Comparison of ENCODE assay signal across 16 cellular contexts in genomic region chr3:18766971-18767370, GRCh38.
A peak's percentile ranks its signal among the peaks of the same experiment; 100 is the strongest.
DNase-seq lines count a peak whose midpoint lies in the region; ATAC-seq and TF ChIP-seq lines count a peak whose summit lies in the region.
"Had no signal": no experiment of that assay in that cellular context is flagged by ENCODE, and none has a peak within 500 bp of the region (broad histone marks: within the 10 kb centered on the region; RNA-seq: fewer than 3 reads in every experiment).

No MANE protein-coding gene starts in this region.

- no peak overlapping the region for H3K4me3 Mint-ChIP-seq in CD4-positive, alpha-beta T cell
- H3K4me3 Mint-ChIP-seq: H9 had no signal

- H3K36me3 ChIP-seq in OCI-LY7 (ENCODE audit: insufficient read depth, low read length) (no peaks in the 10 kb centered on the region), mucosa of descending colon (ENCODE audit: low read depth) (no peaks in the 10 kb centered on the region)
- H3K36me3 ChIP-seq: BLaER1 treated with 17β-estradiol and CSF1 and Interleukin-3, amounts not matched to agents 10 nM and 100 nM had no signal

- no peaks in the 10 kb centered on the region for H3K9me3 ChIP-seq in CD4-positive, alpha-beta T cell (ENCODE audit: control insufficient read depth, low read length)
- H3K9me3 ChIP-seq in OCI-LY7 (ENCODE audit: low read length) (no peaks in the 10 kb centered on the region), mucosa of descending colon (no peaks in the 10 kb centered on the region)
- H3K9me3 ChIP-seq: BLaER1 treated with 17β-estradiol and CSF1 and Interleukin-3, amounts not matched to agents 10 nM and 100 nM had no signal

- peak overlapping the region; percentile 42 for H3K27ac Mint-ChIP-seq in CD4-positive, alpha-beta T cell
- H3K27ac Mint-ChIP-seq: H9 had no signal

- intact Hi-C loops in CD4-positive, alpha-beta T cell (cut with DNase I, micrococcal nuclease): loop anchor here in 1 of 2 experiments (10.0 kb wide), 1 partner anchor 872 kb away; no protein-coding TSS in a partner anchor
- intact Hi-C loops in OCI-LY7 (cut with micrococcal nuclease; ENCODE audit: unreplicated experiment): no loop called here
- intact Hi-C loops in mucosa of descending colon (cut with DNase I, micrococcal nuclease): no loop called here

- H3K27me3 ChIP-seq in CD4-positive, alpha-beta T cell (ENCODE audit: control insufficient read depth, insufficient read depth, low read length): no peaks in the 10 kb centered on the region
- H3K27me3 ChIP-seq: BLaER1 treated with 17β-estradiol and CSF1 and Interleukin-3, amounts not matched to agents 10 nM and 100 nM had no signal

- no peaks in the 10 kb centered on the region for H3K79me2 ChIP-seq in OCI-LY7 (ENCODE audit: insufficient read depth, low read depth, low read length)

- CTCF ChIA-PET in CD4-positive, alpha-beta T cell (lab: Charles Lee): no interaction called here
- CTCF ChIA-PET in OCI-LY7 (lab: Charles Lee; ENCODE audit: unreplicated experiment): no interaction called here

- no peak for ATAC-seq in CD4-positive, alpha-beta T cell (ENCODE audit: poor library complexity)
- ATAC-seq in mucosa of descending colon: peak; percentile 40
- no peak for ATAC-seq in GM18502 (IDR thresholded peaks at IDR 0.05; ENCODE audit: poor library complexity, unreplicated experiment)
- ATAC-seq: Right ventricle myocardium inferior had no signal

- peaks cover 33% of the 10 kb centered on the region for H3K4me1 Mint-ChIP-seq in CD4-positive, alpha-beta T cell (ENCODE audit: low read depth)
- H3K4me1 Mint-ChIP-seq: H9 had no signal

- no peaks in the 10 kb centered on the region for H3K36me3 Mint-ChIP-seq in CD4-positive, alpha-beta T cell (ENCODE audit: low read depth)

- H3K4me1 ChIP-seq in OCI-LY7 (ENCODE audit: insufficient read depth, low read length, poor library complexity, severe bottlenecking): peaks cover 4% of the 10 kb centered on the region
- H3K4me1 ChIP-seq in mucosa of descending colon (ENCODE audit: low read depth): no peaks in the 10 kb centered on the region
- H3K4me1 ChIP-seq: BLaER1 treated with 17β-estradiol and CSF1 and Interleukin-3, amounts not matched to agents 10 nM and 100 nM had no signal

- no peaks in the 10 kb centered on the region for H3K9me2 ChIP-seq in OCI-LY7 (ENCODE audit: insufficient read depth, low read length)

- peak overlapping the region; percentile 39; the same call in 1 of the 2 replicates for H2AFZ ChIP-seq in OCI-LY7 (ENCODE audit: low read length)

- no peaks in the 10 kb centered on the region for H3K9me3 Mint-ChIP-seq in CD4-positive, alpha-beta T cell
- H3K9me3 Mint-ChIP-seq: H9 had no signal

- H3K4me2 ChIP-seq in OCI-LY7 (ENCODE audit: low read length): no peak overlapping the region
- H3K4me2 ChIP-seq: BLaER1 treated with 17β-estradiol and CSF1 and Interleukin-3, amounts not matched to agents 10 nM and 100 nM had no signal

- DNase-seq in CD4-positive, alpha-beta T cell: no peak
- peak; percentile 47 to 50 for DNase-seq in Kasumi-1 (lab: John Stamatoyannopoulos, UW)
- DNase-seq in OCI-LY7 (ENCODE audit: low spot score): no peak
- no peak for DNase-seq in mucosa of descending colon
- DNase-seq in KG1 (lab: John Stamatoyannopoulos, UW): no peak
- DNase-seq in ecto neural progenitor cell (ENCODE audit: low spot score): no peak
- DNase-seq: DMS79, H9, NCI-H1417, NCI-H187, NCI-H226, NCI-H524, NCI-H82 had no signal

- H3K4me3 ChIP-seq in OCI-LY7 (ENCODE audit: low read depth, low read length, poor library complexity, severe bottlenecking): no peak overlapping the region
- no peak overlapping the region for H3K4me3 ChIP-seq in mucosa of descending colon
- H3K4me3 ChIP-seq: BLaER1 treated with 17β-estradiol and CSF1 and Interleukin-3, amounts not matched to agents 10 nM and 100 nM had no signal

- no peak overlapping the region for H3K27ac ChIP-seq in CD4-positive, alpha-beta T cell (ENCODE audit: low read depth, low read length)
- no peak overlapping the region for H3K27ac ChIP-seq in OCI-LY7 (ENCODE audit: low read depth, low read length, poor library complexity, severe bottlenecking)
- H3K27ac ChIP-seq: BLaER1 treated with 17β-estradiol and CSF1 and Interleukin-3, amounts not matched to agents 10 nM and 100 nM had no signal

- POLR2A ChIA-PET in CD4-positive, alpha-beta T cell (lab: Charles Lee): interaction anchor here (1.6 kb wide), 1 partner anchor 9 kb away, joined by 4 read pairs; no protein-coding TSS in a partner anchor
- POLR2A ChIA-PET in OCI-LY7 (lab: Charles Lee): no interaction called here

- TF ChIP-seq CTCF in CD4-positive, alpha-beta T cell (IDR thresholded peaks at IDR 0.05): no peak
- no peak for TF ChIP-seq CTCF in OCI-LY7 (conservative IDR thresholded peaks at IDR 0.05; ENCODE audit: low read length)
- no peak for TF ChIP-seq CTCF in mucosa of descending colon (IDR thresholded peaks at IDR 0.05)

- H4K20me1 ChIP-seq in OCI-LY7 (ENCODE audit: insufficient read depth, low read length): no peaks in the 10 kb centered on the region
- H4K20me1 ChIP-seq: BLaER1 treated with 17β-estradiol and CSF1 and Interleukin-3, amounts not matched to agents 10 nM and 100 nM had no signal

- BruUV-seq in OCI-LY7 (replicated peaks; lab: Mats Ljungman, UMichigan): no TSS peak

- H3K27me3 Mint-ChIP-seq in CD4-positive, alpha-beta T cell: no peaks in the 10 kb centered on the region

Comparison
In these comparisons a context has a peak if more than half of its experiments do, and no peak if none do; other contexts are left out.
1. DNase-seq: peak in Kasumi-1 (2 of 2); none in CD4-positive, alpha-beta T cell (0 of 10), OCI-LY7 (single experiment), mucosa of descending colon (0 of 3), KG1 (single experiment) and ecto neural progenitor cell (single experiment).